8 cellular contexts compared by ENCODE assay signal in genomic region chr2:101704046-101704466, GRCh38. TPM values are rescaled to one million over a fixed set of nuclear protein-coding genes. Genes with fewer than 3 reads are reported as not detected.
DNase-seq lines count a peak whose midpoint lies in the region; ATAC-seq and TF ChIP-seq lines count a peak whose summit lies in the region.

No MANE protein-coding gene starts in this region.

- H3K27me3 ChIP-seq in BLaER1 treated with 17β-estradiol and CSF1 and Interleukin-3, amounts not matched to agents 10 nM and 100 nM = no peaks in the 10 kb centered on the region

- peaks cover 0 to 7% of the 10 kb centered on the region in 2 donors for H3K9me3 Mint-ChIP-seq in effector memory CD8-positive, alpha-beta T cell
- no peaks in the 10 kb centered on the region for H3K9me3 Mint-ChIP-seq in neural crest cell

- peaks cover 62 to 100% (median 98%) of the 10 kb centered on the region in 11 experiments; a peak in 21 of 22 replicates for H4K20me1 ChIP-seq in BLaER1 treated with 17β-estradiol and CSF1 and Interleukin-3, amounts not matched to agents 10 nM and 100 nM

- peaks cover 50% of the 10 kb centered on the region in 2 donors for H3K4me1 Mint-ChIP-seq in effector memory CD8-positive, alpha-beta T cell (ENCODE audit: low read depth in 2 of 2)
- H3K4me1 Mint-ChIP-seq in neural crest cell = peaks cover 39% of the 10 kb centered on the region

- H3K4me2 ChIP-seq in BLaER1 treated with 17β-estradiol and CSF1 and Interleukin-3, amounts not matched to agents 10 nM and 100 nM = peak overlapping the region; percentile 64 to 97 (median 85)

- H3K27ac Mint-ChIP-seq in effector memory CD8-positive, alpha-beta T cell = peak overlapping the region; percentile 93 to 95
- H3K27ac Mint-ChIP-seq in neural crest cell (ENCODE audit: unreplicated experiment) = no peak overlapping the region

- H3K27ac ChIP-seq in BLaER1 treated with 17β-estradiol and CSF1 and Interleukin-3, amounts not matched to agents 10 nM and 100 nM = peak overlapping the region; percentile 38 to 79 (median 72); a peak in 21 of 22 replicates

- H3K36me3 Mint-ChIP-seq in effector memory CD8-positive, alpha-beta T cell (ENCODE audit: insufficient read depth) = peaks cover 32% of the 10 kb centered on the region
- H3K36me3 Mint-ChIP-seq in neural crest cell (ENCODE audit: low read depth) = peaks cover 23% of the 10 kb centered on the region

- H3K4me3 Mint-ChIP-seq in effector memory CD8-positive, alpha-beta T cell = peak overlapping the region; percentile 85
- H3K4me3 Mint-ChIP-seq in neural crest cell = peak overlapping the region; percentile 36

- peaks cover 5 to 90% (median 58%) of the 10 kb centered on the region in 11 experiments; a peak in 20 of 22 replicates for H3K36me3 ChIP-seq in BLaER1 treated with 17β-estradiol and CSF1 and Interleukin-3, amounts not matched to agents 10 nM and 100 nM

- peaks cover 73 to 90% (median 85%) of the 10 kb centered on the region in 10 experiments for H3K4me1 ChIP-seq in BLaER1 treated with 17β-estradiol and CSF1 and Interleukin-3, amounts not matched to agents 10 nM and 100 nM

- ATAC-seq in effector memory CD8-positive, alpha-beta T cell (replicated peaks) = peak; percentile 13
- no peak for ATAC-seq in HG03521 (IDR thresholded peaks at IDR 0.05; ENCODE audit: unreplicated experiment)
- ATAC-seq in GM21390 (IDR thresholded peaks at IDR 0.05; ENCODE audit: unreplicated experiment) = no peak
- ATAC-seq in HG02938 (IDR thresholded peaks at IDR 0.05; ENCODE audit: unreplicated experiment) = no peak

- H3K9ac ChIP-seq in BLaER1 treated with 17β-estradiol and CSF1 and Interleukin-3, amounts not matched to agents 10 nM and 100 nM = peak overlapping the region; percentile 19 to 66 (median 50); a peak in 18 of 22 replicates

- DNase-seq in NCI-H69 (lab: John Stamatoyannopoulos, UW) (peak; percentile 29), neural crest cell (ENCODE audit: low read depth, low spot score) (no peak), D341Med (ENCODE audit: low spot score) (no peak)
- DNase-seq in effector memory CD8-positive, alpha-beta T cell = no peak

- TF ChIP-seq CTCF in neural crest cell (conservative IDR thresholded peaks at IDR 0.05) = no peak

- H3K9me3 ChIP-seq in BLaER1 treated with 17β-estradiol and CSF1 and Interleukin-3, amounts not matched to agents 10 nM and 100 nM (replicated peaks in 1 of 11) = peaks cover 0 to 17% (median 0%) of the 10 kb centered on the region in 11 experiments; a peak in 5 of 22 replicates

- peak overlapping the region in 3 of 10 experiments; percentile 13 to 29 (median 28); a peak in 3 of 20 replicates for H3K4me3 ChIP-seq in BLaER1 treated with 17β-estradiol and CSF1 and Interleukin-3, amounts not matched to agents 10 nM and 100 nM

- H3K27me3 Mint-ChIP-seq in effector memory CD8-positive, alpha-beta T cell = no peaks in the 10 kb centered on the region
- H3K27me3 Mint-ChIP-seq in neural crest cell (ENCODE audit: low read depth) = no peaks in the 10 kb centered on the region

RNA-seq across cellular contexts. Expression of gene MAP4K4, which starts 6.5 kb away (rescaled TPM):
- total RNA-seq in neural crest cell = 209 and 212 TPM in 2 replicates
